In genomic region chr1:115929846-115930245, GRCh38 we compare ENCODE assay signal across 13 cellular contexts. TPM values are rescaled to one million over a fixed set of nuclear protein-coding genes. Genes with fewer than 3 reads are reported as not detected.
DNase-seq lines count a peak whose midpoint lies in the region; ATAC-seq and TF ChIP-seq lines count a peak whose summit lies in the region.
"Had no signal": no experiment of that assay in that cellular context is flagged by ENCODE, and none has a peak within 500 bp of the region (broad histone marks: within the 10 kb centered on the region; RNA-seq: fewer than 3 reads in every experiment).

No MANE protein-coding gene starts in this region.

- H3K36me3 ChIP-seq in SK-N-MC (ENCODE audit: insufficient read depth, low read length) (no peaks in the 10 kb centered on the region), spleen (no peaks in the 10 kb centered on the region), WERI-Rb-1 (no peaks in the 10 kb centered on the region)
- H3K36me3 ChIP-seq: ovary had no signal

- H3K9ac ChIP-seq in SK-N-MC (ENCODE audit: insufficient read length), result peak overlapping the region; percentile 64

- H3K27ac ChIP-seq in SK-N-MC, result peak overlapping the region; percentile 96
- H3K27ac ChIP-seq in spleen, result no peak overlapping the region
- H3K27ac ChIP-seq in WERI-Rb-1, result no peak overlapping the region
- H3K27ac ChIP-seq: A549, ovary, VCaP had no signal

- TF ChIP-seq CTCF in fibroblast of the aortic adventitia (IDR thresholded peaks at IDR 0.05; ENCODE audit: insufficient read depth, low read length), result no peak
- TF ChIP-seq CTCF in spleen (IDR thresholded peaks at IDR 0.05 in 8 of 11, conservative IDR thresholded peaks at IDR 0.05 in 3 of 11), result no peak
- no peak for TF ChIP-seq CTCF in WERI-Rb-1 (IDR thresholded peaks at IDR 0.05; ENCODE audit: low read depth, low read length)

- no peaks in the 10 kb centered on the region; the same call in 1 of the 2 replicates for H3K9me3 ChIP-seq in SK-N-MC (ENCODE audit: low read depth, low read length)
- no peaks in the 10 kb centered on the region for H3K9me3 ChIP-seq in spleen
- H3K9me3 ChIP-seq in WERI-Rb-1 (ENCODE audit: severe bottlenecking), result no peaks in the 10 kb centered on the region
- H3K9me3 ChIP-seq: A549, ovary had no signal

- H3K4me1 ChIP-seq in spleen, result no peaks in the 10 kb centered on the region
- H3K4me1 ChIP-seq: A549 had no signal

- ATAC-seq in Right ventricle myocardium inferior (peak; percentile 44), HG02938 (IDR thresholded peaks at IDR 0.05; ENCODE audit: unreplicated experiment) (no peak)
- ATAC-seq: A549 had no signal

- WGBS in spleen, 5 donors, result 68 to 88% (median 86%) methylated on average over 4 of the region's 4 CpGs

- peak overlapping the region; percentile 34 for H3K4me3 ChIP-seq in SK-N-MC
- no peak overlapping the region for H3K4me3 ChIP-seq in fibroblast of the aortic adventitia (ENCODE audit: low read depth, low read length)
- H3K4me3 ChIP-seq in spleen, result no peak overlapping the region
- no peak overlapping the region for H3K4me3 ChIP-seq in WERI-Rb-1 (ENCODE audit: low read depth, low read length)
- H3K4me3 ChIP-seq: A549, ovary had no signal

- TF ChIP-seq POLR2A in spleen (IDR thresholded peaks at IDR 0.05), result no peak

- DNase-seq in Right ventricle myocardium inferior (ENCODE audit: missing footprints) (no peak), cardiac septum (ENCODE audit: low spot score) (no peak), SK-N-MC (ENCODE audit: low read depth, low spot score) (peak; percentile 52), fibroblast of the aortic adventitia (ENCODE audit: low read depth) (peak; percentile 95), stromal cell of bone marrow (ENCODE audit: low read depth) (peak; percentile 96), spleen (no peak), WERI-Rb-1 (no peak)
- DNase-seq: aorta; ovary; stimulated activated CD4-positive, alpha-beta T cell treated with anti-CD3 and anti-CD28 coated beads, Interleukin-4, amount 100 ng/mL, for 24 hours had no signal

- H3K27me3 ChIP-seq in spleen (replicated peaks in 1 of 7) (no peaks in the 10 kb centered on the region), WERI-Rb-1 (ENCODE audit: insufficient read depth, low read depth, severe bottlenecking) (peaks cover 10% of the 10 kb centered on the region)
- H3K27me3 ChIP-seq: ovary had no signal

- intact Hi-C loops in Right ventricle myocardium inferior (cut with DNase I), result no loop called here
- intact Hi-C loops in cardiac septum (cut with DNase I), result no loop called here
- intact Hi-C loops in spleen (cut with DNase I; ENCODE audit: low total_unique reads), result no loop called here

RNA-seq across cellular contexts. Expression of gene SLC22A15, which starts 46.5 kb away (rescaled TPM):
- total RNA-seq in Right ventricle myocardium inferior (10.3 TPM), cardiac septum (9.8 TPM), fibroblast of the aortic adventitia (ENCODE audit: low replicate concordance) (4.2 and 7.2 TPM in 2 replicates), spleen (10 to 100 TPM in 6 of 7 donors, 1 to 10 TPM in 1; 8.3 to 24.8 (median 12.9) TPM)
- polyA plus RNA-seq in spleen, result 1 to 10 TPM; 1.2 to 2.6 (median 2.3) TPM

Comparison
In these comparisons a context has a peak if more than half of its experiments do, and no peak if none do; other contexts are left out.
1. DNase-seq: peak in SK-N-MC (single experiment), fibroblast of the aortic adventitia (single experiment) and stromal cell of bone marrow (single experiment); none in Right ventricle myocardium inferior (single experiment), cardiac septum (single experiment), spleen (single experiment) and WERI-Rb-1 (single experiment).